In the genomic region with DNA sequence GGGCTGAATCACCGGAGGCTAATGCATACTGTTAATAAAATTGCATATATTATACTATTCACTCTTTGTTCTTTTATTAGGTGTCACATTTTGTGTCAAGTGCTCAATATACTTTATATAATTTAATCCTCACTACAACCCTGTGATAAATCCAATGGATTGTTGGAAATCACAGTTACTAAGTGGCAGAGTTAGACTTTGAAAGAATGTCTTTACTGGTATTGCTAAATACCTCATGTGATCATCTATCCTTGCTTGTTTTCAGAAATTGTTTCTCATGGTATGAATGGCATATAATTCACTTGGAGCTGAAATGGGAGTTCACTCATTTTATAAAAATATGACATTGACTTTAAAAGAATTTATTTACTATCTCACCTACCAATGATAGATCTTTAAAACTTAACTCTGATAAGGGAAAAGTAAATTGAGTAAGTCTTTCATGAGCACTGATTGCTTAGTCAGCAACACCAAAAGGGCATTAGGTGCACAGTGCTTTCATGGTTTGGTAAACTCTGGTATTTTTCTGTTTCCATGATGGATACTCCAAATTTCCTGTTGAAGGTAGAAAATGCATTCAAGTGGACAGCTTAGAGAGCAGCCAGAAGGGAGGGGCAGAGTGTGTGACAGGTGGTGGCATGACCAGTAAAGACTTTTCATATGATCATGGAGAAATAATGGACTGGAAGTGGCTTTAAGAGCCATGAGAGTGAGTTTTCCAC, we compare ENCODE assay signal across 15 cellular contexts. TPM values are rescaled to one million over a fixed set of nuclear protein-coding genes. Genes with fewer than 3 reads are reported as not detected.
"Had no signal": no experiment of that assay in that cellular context is flagged by ENCODE, and none has a peak within 500 bp of the region (broad histone marks: within the 10 kb centered on the region; RNA-seq: fewer than 3 reads in every experiment).

No MANE protein-coding gene starts in this region.

- DNase-seq: activated effector memory CD4-positive, alpha-beta T cell treated with anti-CD3 and anti-CD28 coated beads, Interleukin-2, amount 50 U/mL, for 16 hours; activated naive CD8-positive, alpha-beta T cell treated with anti-CD3 and anti-CD28 coated beads for 36 hours; aorta; esophagus squamous epithelium; foreskin melanocyte; heart right ventricle; lower lobe of right lung; pancreas; retina; tibial artery; uterus had no signal

- ATAC-seq: activated CD4-positive, CD25-positive, alpha-beta regulatory T cell treated with anti-CD3 and anti-CD28 coated beads, Interleukin-2, amount 50 U/mL, for 24 hours; heart right ventricle; lower lobe of right lung; pancreas had no signal

- H3K27ac ChIP-seq: esophagus squamous epithelium, heart right ventricle, lower lobe of right lung, pancreas, skin epidermis, tibial artery, uterus had no signal

- H3K36me3 ChIP-seq: esophagus squamous epithelium, heart right ventricle, lower lobe of right lung, pancreas, tibial artery, uterus had no signal

- H3K27me3 ChIP-seq: esophagus squamous epithelium, heart right ventricle, pancreas, tibial artery, uterus had no signal

- H3K4me1 ChIP-seq: esophagus squamous epithelium, lower lobe of right lung, tibial artery, uterus had no signal

- H3K4me3 ChIP-seq: esophagus squamous epithelium, heart right ventricle, lower lobe of right lung, pancreas, skin epidermis, tibial artery, uterus had no signal

- H3K9me3 ChIP-seq: esophagus squamous epithelium, heart right ventricle, lower lobe of right lung, pancreas, tibial artery, uterus had no signal

RNA-seq across cellular contexts. Expression of a gene that starts 22.6 kb away (rescaled TPM):
- total RNA-seq: activated naive CD8-positive, alpha-beta T cell treated with anti-CD3 and anti-CD28 coated beads for 36 hours; heart right ventricle; myocyte; T-helper 2 cell treated with Interferon-gamma antibody and Interleukin-4, amounts not matched to agents 100 ng/mL and 5 ng/mL, for 36 hours had no signal
- polyA plus RNA-seq: aorta had no signal
